Comparison of ENCODE assay signal across 19 cellular contexts in genomic region chr16:89304181-89304851, GRCh38.
DNase-seq lines count a peak whose midpoint lies in the region; ATAC-seq and TF ChIP-seq lines count a peak whose summit lies in the region.
"Had no signal": no experiment of that assay in that cellular context is flagged by ENCODE, and none has a peak within 500 bp of the region (broad histone marks: within the 10 kb centered on the region; RNA-seq: fewer than 3 reads in every experiment).

No MANE protein-coding gene starts in this region.

- H2AK5ac ChIP-seq in trophoblast cell (ENCODE audit: low read length): no peak overlapping the region

- ATAC-seq in activated CD8-positive, alpha-beta memory T cell treated with anti-CD3 and anti-CD28 coated beads, Interleukin-2, amount 10 ng/mL, durations not matched to agents 7 days and 5 days: no peak
- ATAC-seq in GM23338: no peak

- H3K9ac ChIP-seq in trophoblast cell (ENCODE audit: low read length): no peak overlapping the region

- peaks cover 3% of the 10 kb centered on the region; the same call in 1 of the 2 replicates for H3F3A ChIP-seq in GM23338 (replicated peaks; ENCODE audit: low read depth)

- no peak overlapping the region for H3K4me3 Mint-ChIP-seq in activated CD8-positive, alpha-beta memory T cell treated with anti-CD3 and anti-CD28 coated beads, Interleukin-2, amount 10 ng/mL, durations not matched to agents 7 days and 5 days
- H3K4me3 Mint-ChIP-seq in HFFc6 (no peak overlapping the region; the same call in 1 of the 2 replicates), GM23338 (no peak overlapping the region)
- H3K4me3 Mint-ChIP-seq: nephron, T-cell had no signal

- intact Hi-C loops in esophagus squamous epithelium (cut with DNase I) (no loop called here), lower leg skin (cut with DNase I; ENCODE audit: low total_unique reads) (no loop called here)

- peak overlapping the region; percentile 25 for H3K4me3 ChIP-seq in trophoblast cell (ENCODE audit: low read depth, low read length)
- no peak overlapping the region for H3K4me3 ChIP-seq in GM23338
- H3K4me3 ChIP-seq in esophagus squamous epithelium: no peak overlapping the region
- no peak overlapping the region for H3K4me3 ChIP-seq in lower leg skin (ENCODE audit: low read depth, poor library complexity, severe bottlenecking)
- H3K4me3 ChIP-seq: lung, Peyer's patch, right atrium auricular region, testis had no signal

- no peak overlapping the region for H2BK5ac ChIP-seq in trophoblast cell (ENCODE audit: low read depth, low read length, poor library complexity)

- CTCF ChIA-PET in activated CD8-positive, alpha-beta memory T cell treated with anti-CD3 and anti-CD28 coated beads, Interleukin-2, amount 10 ng/mL, durations not matched to agents 7 days and 5 days (lab: Charles Lee): interaction anchor here (1.3 to 1.5 kb wide), 3 partner anchors 10 to 16 kb away, joined by 4 to 5 read pairs (median 4); no protein-coding TSS in a partner anchor

- H3K27me3 Mint-ChIP-seq in activated CD8-positive, alpha-beta memory T cell treated with anti-CD3 and anti-CD28 coated beads, Interleukin-2, amount 10 ng/mL, durations not matched to agents 7 days and 5 days: no peaks in the 10 kb centered on the region
- H3K27me3 Mint-ChIP-seq in HFFc6 (ENCODE audit: insufficient read depth) (peaks cover 26% of the 10 kb centered on the region), GM23338 (ENCODE audit: insufficient read depth, low read depth, poor library complexity) (peaks cover 26% of the 10 kb centered on the region)
- H3K27me3 Mint-ChIP-seq: T-cell had no signal

- no peaks in the 10 kb centered on the region for H3K9me3 Mint-ChIP-seq in activated CD8-positive, alpha-beta memory T cell treated with anti-CD3 and anti-CD28 coated beads, Interleukin-2, amount 10 ng/mL, durations not matched to agents 7 days and 5 days (ENCODE audit: low read depth)
- H3K9me3 Mint-ChIP-seq in HFFc6 (no peaks in the 10 kb centered on the region), GM23338 (no peaks in the 10 kb centered on the region)
- H3K9me3 Mint-ChIP-seq: nephron, T-cell had no signal

- H3K18ac ChIP-seq in trophoblast cell (ENCODE audit: low read length): no peak overlapping the region

- peaks cover 36% of the 10 kb centered on the region for H4K20me1 ChIP-seq in GM23338 (replicated peaks; ENCODE audit: insufficient read depth)

- H3K36me3 Mint-ChIP-seq in activated CD8-positive, alpha-beta memory T cell treated with anti-CD3 and anti-CD28 coated beads, Interleukin-2, amount 10 ng/mL, durations not matched to agents 7 days and 5 days: peaks cover 41% of the 10 kb centered on the region
- peaks cover 38% of the 10 kb centered on the region for H3K36me3 Mint-ChIP-seq in HFFc6 (ENCODE audit: low read depth)
- H3K36me3 Mint-ChIP-seq in GM23338 (ENCODE audit: low read depth): peaks cover 40% of the 10 kb centered on the region

- peak overlapping the region; percentile 26 for H3K27ac ChIP-seq in cingulate gyrus (ENCODE audit: low read depth, low read length)
- H3K27ac ChIP-seq in trophoblast cell (ENCODE audit: low read depth, low read length): no peak overlapping the region
- H3K27ac ChIP-seq in GM23338 (ENCODE audit: low read depth): no peak overlapping the region
- H3K27ac ChIP-seq in esophagus squamous epithelium: no peak overlapping the region
- H3K27ac ChIP-seq: Peyer's patch, testis had no signal

- H3K23ac ChIP-seq in trophoblast cell (ENCODE audit: low read length): no peak overlapping the region

- H4K91ac ChIP-seq in trophoblast cell (ENCODE audit: low read depth, low read length): no peak overlapping the region

- H4K12ac ChIP-seq in trophoblast cell (ENCODE audit: low read depth, low read length): no peak overlapping the region

- no peak for TF ChIP-seq CTCF in HFFc6 (IDR thresholded peaks at IDR 0.05)
- no peak for TF ChIP-seq CTCF in GM23338 (conservative IDR thresholded peaks at IDR 0.05; ENCODE audit: low read depth in 2 of 2)
- no peak for TF ChIP-seq CTCF in esophagus squamous epithelium (IDR thresholded peaks at IDR 0.05)
- TF ChIP-seq CTCF in lower leg skin (IDR thresholded peaks at IDR 0.05): no peak

- DNase-seq in activated CD8-positive, alpha-beta memory T cell treated with anti-CD3 and anti-CD28 coated beads, Interleukin-2, amount 10 ng/mL, durations not matched to agents 7 days and 5 days: no peak
- no peak for DNase-seq in activated CD8-positive, alpha-beta memory T cell treated with anti-CD3 and anti-CD28 coated beads, Interleukin-2, amount 50 U/mL, for 4 hours
- DNase-seq in HFFc6 (no peak), trophoblast cell (no peak), GM23338 (ENCODE audit: low spot score) (no peak), esophagus squamous epithelium (lab: John Stamatoyannopoulos, UW) (no peak), lower leg skin (ENCODE audit: low spot score in 2 of 2) (no peak)
- DNase-seq: activated CD4-positive, CD25-positive, alpha-beta regulatory T cell; aorta; NCI-H2029 treated with DMSO at 0.1 percent for 48 hours; NCI-H69; Peyer's patch; stimulated activated CD4-positive, alpha-beta T cell treated with anti-CD3 and anti-CD28 coated beads, Interleukin-1b, Interleukin-23, amount 100 ng/mL, for 48 hours; testis had no signal

- WGBS in trophoblast cell (ENCODE audit: extremely low coverage, insufficient coverage, insufficient read length): no CpG with 5 or more reads among the region's 16 CpGs
- WGBS in esophagus squamous epithelium, 2 donors: 93 to 97% methylated on average over 5 to 14 of the region's 16 CpGs
- WGBS in lower leg skin, 2 donors: 91 to 95% methylated on average over 14 to 16 of the region's 16 CpGs

- H3K9me2 ChIP-seq in GM23338 (ENCODE audit: insufficient read depth): no peaks in the 10 kb centered on the region

- no peak overlapping the region for H3K14ac ChIP-seq in trophoblast cell (ENCODE audit: low read length)

- H3K36me3 ChIP-seq in trophoblast cell (ENCODE audit: control insufficient read depth in 1 of 2, insufficient read depth in 2 of 2, low read length in 2 of 2) (peaks cover 40 to 46% of the 10 kb centered on the region in 2 experiments), GM23338 (ENCODE audit: insufficient read depth) (no peaks in the 10 kb centered on the region), esophagus squamous epithelium (peaks cover 13 to 69% (median 18%) of the 10 kb centered on the region in 3 donors)

- H4K8ac ChIP-seq in trophoblast cell (ENCODE audit: low read depth, low read length): no peak overlapping the region

- H3K4me2 ChIP-seq in trophoblast cell (ENCODE audit: low read length) (no peak overlapping the region), GM23338 (no peak overlapping the region)

- H3K79me2 ChIP-seq in trophoblast cell (ENCODE audit: control insufficient read depth, insufficient read depth, low read length, poor library complexity) (peaks cover 2% of the 10 kb centered on the region), GM23338 (replicated peaks; ENCODE audit: insufficient read depth) (peaks cover 71% of the 10 kb centered on the region)

- H2AFZ ChIP-seq in trophoblast cell (ENCODE audit: insufficient read depth, low read length, poor library complexity) (no peak overlapping the region), GM23338 (no peak overlapping the region)

- H3K4me1 ChIP-seq in trophoblast cell (ENCODE audit: control insufficient read depth in 1 of 2, insufficient read depth in 2 of 2, low read length in 2 of 2) (no peaks in the 10 kb centered on the region), GM23338 (ENCODE audit: insufficient read depth) (no peaks in the 10 kb centered on the region), esophagus squamous epithelium (peaks cover 8 to 68% (median 28%) of the 10 kb centered on the region in 3 donors)

- H2BK120ac ChIP-seq in trophoblast cell (ENCODE audit: insufficient read depth, low read length, poor library complexity): no peak overlapping the region

- no peaks in the 10 kb centered on the region for H3K79me1 ChIP-seq in trophoblast cell (ENCODE audit: low read length)

- peaks cover 36% of the 10 kb centered on the region for H3K4me1 Mint-ChIP-seq in activated CD8-positive, alpha-beta memory T cell treated with anti-CD3 and anti-CD28 coated beads, Interleukin-2, amount 10 ng/mL, durations not matched to agents 7 days and 5 days
- H3K4me1 Mint-ChIP-seq in HFFc6 (ENCODE audit: low read depth): peaks cover 56% of the 10 kb centered on the region
- peaks cover 13% of the 10 kb centered on the region for H3K4me1 Mint-ChIP-seq in GM23338

- H2BK12ac ChIP-seq in trophoblast cell (ENCODE audit: low read length): no peak overlapping the region

- no peak for TF ChIP-seq POLR2A in esophagus squamous epithelium (IDR thresholded peaks at IDR 0.05)
- no peak for TF ChIP-seq POLR2A in lower leg skin (IDR thresholded peaks at IDR 0.05)

- H3K9me3 ChIP-seq in trophoblast cell (ENCODE audit: insufficient read depth, low read depth, low read length) (peaks cover 5% of the 10 kb centered on the region), esophagus squamous epithelium (no peaks in the 10 kb centered on the region)
- H3K9me3 ChIP-seq: Peyer's patch, right atrium auricular region, testis had no signal

- H3K27ac Mint-ChIP-seq in activated CD8-positive, alpha-beta memory T cell treated with anti-CD3 and anti-CD28 coated beads, Interleukin-2, amount 10 ng/mL, durations not matched to agents 7 days and 5 days: peak overlapping the region; percentile 58
- H3K27ac Mint-ChIP-seq in HFFc6: peak overlapping the region; percentile 98; the same call in 1 of the 2 replicates
- H3K27ac Mint-ChIP-seq in GM23338: no peak overlapping the region; the same call in 1 of the 2 replicates
- H3K27ac Mint-ChIP-seq: nephron had no signal

- no peak overlapping the region for H3K4ac ChIP-seq in trophoblast cell (ENCODE audit: low read depth, low read length)

- H3K27me3 ChIP-seq in trophoblast cell (ENCODE audit: insufficient read depth, low read length) (no peaks in the 10 kb centered on the region), GM23338 (ENCODE audit: insufficient read depth) (no peaks in the 10 kb centered on the region), esophagus squamous epithelium (no peaks in the 10 kb centered on the region)
- H3K27me3 ChIP-seq: Peyer's patch, right atrium auricular region, testis had no signal

TF ChIP-seq in GM23338, 12 proteins besides CTCF, POLR2A, EP300 and RAD21 (continues in another document):
- TF ChIP-seq CREB1 (CRISPR knock-in tag; IDR thresholded peaks at IDR 0.05; ENCODE audit: low read depth) (no peak), EZH2phosphoT487 (IDR thresholded peaks at IDR 0.05; ENCODE audit: unreplicated experiment) (no peak), EZH2 (IDR thresholded peaks at IDR 0.05; ENCODE audit: low read depth, unreplicated experiment) (no peak), ETS1 (IDR thresholded peaks at IDR 0.05) (no peak), NANOG (IDR thresholded peaks at IDR 0.05; ENCODE audit: borderline replicate concordance) (no peak)
